Comparison of ENCODE assay signal across 8 cellular contexts in the genomic region with DNA sequence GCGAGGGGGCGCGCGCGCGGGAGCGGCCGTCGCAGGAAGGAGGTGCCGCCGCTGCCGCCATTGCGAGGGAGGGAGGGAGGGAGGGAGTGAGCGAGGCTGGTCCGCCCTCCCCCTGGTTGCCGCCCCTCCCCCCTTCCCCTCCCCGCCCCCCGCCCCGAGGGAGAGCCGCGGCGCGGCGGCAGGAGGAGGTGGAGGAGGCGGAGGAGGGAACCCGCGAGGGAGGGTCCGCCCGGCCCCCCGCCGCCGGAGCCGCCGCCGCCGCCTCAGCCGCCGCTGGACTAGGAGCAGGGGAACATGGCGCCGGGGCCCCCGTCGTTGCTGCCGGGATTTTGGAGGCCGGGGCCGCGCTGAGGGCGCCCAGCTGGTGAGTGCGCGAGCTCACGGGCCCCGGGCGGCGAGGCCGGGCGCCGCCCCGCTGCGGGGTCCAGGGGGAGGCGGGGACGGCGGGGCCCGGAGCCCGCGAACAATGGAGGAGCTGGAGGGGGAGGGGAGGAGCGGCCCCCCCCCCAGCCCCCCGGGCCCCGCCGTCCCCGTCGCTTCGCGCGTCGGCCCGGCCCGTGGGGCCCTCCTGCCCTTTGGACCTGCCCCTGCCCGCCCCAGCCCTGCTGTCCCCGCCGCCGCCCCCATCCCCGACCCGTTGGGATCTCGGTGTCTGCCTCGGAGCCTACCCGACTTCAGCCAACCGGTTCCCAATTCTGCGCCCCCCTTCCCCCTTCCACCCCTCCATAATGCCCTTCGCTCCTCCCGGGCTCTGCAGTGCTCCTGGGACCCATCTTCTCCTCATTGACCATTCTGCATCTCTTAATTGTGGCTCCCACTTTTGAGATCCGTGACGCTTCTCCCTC. TPM values are rescaled to one million over a fixed set of nuclear protein-coding genes. Genes with fewer than 3 reads are reported as not detected.
DNase-seq lines count a peak whose midpoint lies in the region; ATAC-seq and TF ChIP-seq lines count a peak whose summit lies in the region.

A gene (plus strand): TSS at position 152 of the 845 bp plus-strand sequence. CDS start 57,679 bp downstream, outside the sequence.

- H3K4me1 ChIP-seq in IMR-90 (ENCODE audit: control insufficient read depth, insufficient read depth, low read length) = peaks cover 16% of the 10 kb centered on the region
- H3K4me1 ChIP-seq in esophagus muscularis mucosa = peaks cover 41 to 71% (median 65%) of the 10 kb centered on the region in 4 donors
- peaks cover 21 to 30% of the 10 kb centered on the region in 2 donors for H3K4me1 ChIP-seq in naive thymus-derived CD4-positive, alpha-beta T cell (ENCODE audit: control insufficient read depth in 2 of 2, insufficient read depth in 2 of 2, low read length in 2 of 2)
- peaks cover 0 to 7% of the 10 kb centered on the region in 2 donors for H3K4me1 ChIP-seq in uterus

- peak within 1 kb of the TSS; percentile 51 to 80; a peak in 3 of 4 replicates for H4K8ac ChIP-seq in IMR-90 (ENCODE audit: low read depth in 2 of 2, low read length in 2 of 2)

- peaks cover 35 to 62% of the 10 kb centered on the region in 2 experiments for H3K79me1 ChIP-seq in IMR-90 (ENCODE audit: low read depth in 1 of 2, low read length in 2 of 2)

- H3K9me1 ChIP-seq in IMR-90 (ENCODE audit: insufficient read depth, low read length) = peaks cover 33% of the 10 kb centered on the region

- in situ Hi-C loops in IMR-90 (cut with MboI; ENCODE audit: low sequenced_read_pairs) = no loop called here

- TF ChIP-seq EP300 in esophagus muscularis mucosa (IDR thresholded peaks at IDR 0.05) = no peak

- H3K27ac Mint-ChIP-seq in naive thymus-derived CD4-positive, alpha-beta T cell = peak within 1 kb of the TSS; percentile 68 to 98 (median 92)

- 0 out of 2 replicates have a peak within 1 kb of the TSS, but pooled peaks have one; percentile 17 for H4K5ac ChIP-seq in IMR-90 (ENCODE audit: low read depth, low read length)

- peaks cover 58% of the 10 kb centered on the region for H4K20me1 ChIP-seq in IMR-90 (ENCODE audit: insufficient read depth, low read length)

- peaks cover 11 to 26% (median 15%) of the 10 kb centered on the region in 7 donors for H3K4me1 Mint-ChIP-seq in naive thymus-derived CD4-positive, alpha-beta T cell

- H3K4me3 ChIP-seq in IMR-90 (ENCODE audit: insufficient read depth, low read depth, low read length) (peak within 1 kb of the TSS; percentile 68), esophagus muscularis mucosa (peak within 1 kb of the TSS; percentile 92 to 95 (median 94)), uterus (peak within 1 kb of the TSS; percentile 60 to 69)
- H3K4me3 ChIP-seq in naive thymus-derived CD4-positive, alpha-beta T cell (ENCODE audit: low read length) = peak within 1 kb of the TSS; percentile 92

- no peaks in the 10 kb centered on the region for H3K27me3 ChIP-seq in IMR-90 (ENCODE audit: control insufficient read depth, insufficient read depth, low read length)
- H3K27me3 ChIP-seq in esophagus muscularis mucosa = no peaks in the 10 kb centered on the region
- no peaks in the 10 kb centered on the region for H3K27me3 ChIP-seq in naive thymus-derived CD4-positive, alpha-beta T cell (ENCODE audit: control insufficient read depth in 2 of 2, insufficient read depth in 2 of 2, low read length in 2 of 2)
- H3K27me3 ChIP-seq in uterus = no peaks in the 10 kb centered on the region

- peak within 1 kb of the TSS; percentile 95 for H2BK5ac ChIP-seq in IMR-90 (ENCODE audit: low read depth, low read length, poor library complexity, severe bottlenecking)

- H2AK9ac ChIP-seq in IMR-90 (replicated peaks; ENCODE audit: low read depth, low read length, poor library complexity) = peak within 1 kb of the TSS; percentile 95

- H2BK120ac ChIP-seq in IMR-90 (ENCODE audit: low read depth, low read length) = peak within 1 kb of the TSS; percentile 75

- intact Hi-C loops in IMR-90 (cut with micrococcal nuclease) = loop anchor here (1.0 kb wide), 1 partner anchor 130 kb away; no protein-coding TSS in a partner anchor
- intact Hi-C loops in esophagus muscularis mucosa (cut with DNase I) = loop anchor here (5.0 kb wide), 1 partner anchor 61 kb away; no protein-coding TSS in a partner anchor
- intact Hi-C loops in naive thymus-derived CD4-positive, alpha-beta T cell (cut with micrococcal nuclease) = loop anchor here (1.0 to 10.0 kb wide), 17 partner anchors 10 to 739 kb away; a partner anchor contains a TSS
- intact Hi-C loops in uterus (cut with DNase I; ENCODE audit: low total_unique reads) = loop anchor here (5.0 kb wide), 1 partner anchor 131 kb away; no protein-coding TSS in a partner anchor

- dilution Hi-C loops in IMR-90 (cut with HindIII; ENCODE audit: low sequenced_read_pairs, unreplicated experiment) = no loop called here

- H3K18ac ChIP-seq in IMR-90 (ENCODE audit: low read depth, low read length) = peak within 1 kb of the TSS; percentile 37

- ATAC-seq in IMR-90 (ENCODE audit: low read depth) = peak; percentile 41
- peak; percentile 63 for ATAC-seq in naive thymus-derived CD4-positive, alpha-beta T cell

- TF ChIP-seq CTCF in IMR-90 (conservative IDR thresholded peaks at IDR 0.05; ENCODE audit: low read depth, low read length) (no peak), esophagus muscularis mucosa (IDR thresholded peaks at IDR 0.05) (no peak), uterus (IDR thresholded peaks at IDR 0.05) (no peak)

- TF ChIP-seq POLR2A in IMR-90 (IDR thresholded peaks at IDR 0.05; ENCODE audit: low read depth, low read length) (no peak), esophagus muscularis mucosa (IDR thresholded peaks at IDR 0.05; ENCODE audit: low read depth) (no peak), uterus (IDR thresholded peaks at IDR 0.05) (peak in 1 of 2 donors; percentile 37)

- 0% methylated on average over 7 of the region's 91 CpGs; no CpG with 5 or more reads in 1 of the 2 experiments for WGBS in IMR-90 (ENCODE audit: extremely low coverage in 2 of 2, insufficient read length in 1 of 2), 2 experiments
- WGBS in esophagus muscularis mucosa = 0% methylated on average over 8 of the region's 91 CpGs

- peak within 1 kb of the TSS; percentile 64; the same call in 1 of the 3 replicates for H2BK15ac ChIP-seq in IMR-90 (ENCODE audit: low read depth, low read length)

- H3K9me3 ChIP-seq in IMR-90 (ENCODE audit: control insufficient read depth, insufficient read depth, low read length) = no peaks in the 10 kb centered on the region
- no peaks in the 10 kb centered on the region for H3K9me3 ChIP-seq in esophagus muscularis mucosa
- H3K9me3 ChIP-seq in naive thymus-derived CD4-positive, alpha-beta T cell (ENCODE audit: control insufficient read depth in 2 of 3, low read length in 3 of 3) = no peaks in the 10 kb centered on the region
- H3K9me3 ChIP-seq in uterus = no peaks in the 10 kb centered on the region

- H3K14ac ChIP-seq in IMR-90 (replicated peaks; ENCODE audit: low read depth, low read length) = peak within 1 kb of the TSS; percentile 76

- peak within 1 kb of the TSS; percentile 54; the same call in 1 of the 2 replicates for H3K56ac ChIP-seq in IMR-90 (ENCODE audit: extremely low read depth, insufficient read depth, low read length)

- H3K9me3 Mint-ChIP-seq in naive thymus-derived CD4-positive, alpha-beta T cell = no peaks in the 10 kb centered on the region

- peak within 1 kb of the TSS; percentile 56 for H2AK5ac ChIP-seq in IMR-90 (ENCODE audit: low read depth, low read length)

- H3K36me3 Mint-ChIP-seq in naive thymus-derived CD4-positive, alpha-beta T cell = peaks cover 0 to 6% (median 0%) of the 10 kb centered on the region in 5 donors

- BruUV-seq in IMR-90 (replicated peaks; lab: Mats Ljungman, UMichigan) = no TSS peak

- peak within 1 kb of the TSS; percentile 97 for H3K4me2 ChIP-seq in IMR-90 (ENCODE audit: low read depth, low read length)

- POLR2A ChIA-PET in IMR-90 (lab: Charles Lee; ENCODE audit: unreplicated experiment) = interaction anchor here (0.5 kb wide), 1 partner anchor 12 kb away, joined by 4 read pairs; no protein-coding TSS in a partner anchor
- POLR2A ChIA-PET in naive thymus-derived CD4-positive, alpha-beta T cell (lab: Charles Lee) = interaction anchor here (0.7 to 2.9 kb wide), 8 partner anchors 11 to 1776 kb away, joined by 3 to 14 read pairs (median 3); a partner anchor contains a TSS

- peak within 1 kb of the TSS in 9 of 10 donors; percentile 70 to 97 (median 92) for H3K4me3 Mint-ChIP-seq in naive thymus-derived CD4-positive, alpha-beta T cell

- H3K27me3 Mint-ChIP-seq in naive thymus-derived CD4-positive, alpha-beta T cell = no peaks in the 10 kb centered on the region

- H3K27ac ChIP-seq in IMR-90 (ENCODE audit: insufficient read depth, low read length) (peak within 1 kb of the TSS; percentile 92), esophagus muscularis mucosa (replicated peaks in 1 of 4) (peak within 1 kb of the TSS; percentile 99 to 100 (median 100)), uterus (peak within 1 kb of the TSS; percentile 97)
- peak within 1 kb of the TSS; percentile 94 for H3K27ac ChIP-seq in naive thymus-derived CD4-positive, alpha-beta T cell (ENCODE audit: low read depth, low read length)

- no peak within 1 kb of the TSS for H2BK20ac ChIP-seq in IMR-90 (ENCODE audit: low read depth, low read length)

- TF ChIP-seq RAD21 in IMR-90 (IDR thresholded peaks at IDR 0.05; ENCODE audit: low read length) = no peak

- H3K9ac ChIP-seq in IMR-90 (ENCODE audit: low read depth, low read length) = peak within 1 kb of the TSS; percentile 94

- H3K4ac ChIP-seq in IMR-90 (ENCODE audit: low read depth, low read length) = peak within 1 kb of the TSS; percentile 96

- H2AFZ ChIP-seq in IMR-90 (replicated peaks; ENCODE audit: low read length, poor library complexity) = peak within 1 kb of the TSS; percentile 96

- peak within 1 kb of the TSS; percentile 78 for H3K23ac ChIP-seq in IMR-90 (ENCODE audit: low read depth, low read length)

- H3K36me3 ChIP-seq in IMR-90 (ENCODE audit: control insufficient read depth, insufficient read depth, low read length) (no peaks in the 10 kb centered on the region), esophagus muscularis mucosa (no peaks in the 10 kb centered on the region), uterus (no peaks in the 10 kb centered on the region)
- peaks cover 0 to 5% (median 0%) of the 10 kb centered on the region in 3 experiments for H3K36me3 ChIP-seq in naive thymus-derived CD4-positive, alpha-beta T cell (ENCODE audit: control insufficient read depth in 2 of 3, insufficient read depth in 3 of 3, low read length in 3 of 3)

- peak within 1 kb of the TSS; percentile 73 for H4K91ac ChIP-seq in IMR-90 (ENCODE audit: insufficient read depth, low read depth, low read length)

- peak; percentile 76 for DNase-seq in 8988T
- peak; percentile 85 for DNase-seq in GM19238 (ENCODE audit: insufficient read length, low spot score)
- DNase-seq in IMR-90 = no peak
- peak; percentile 56 for DNase-seq in activated CD8-positive, alpha-beta memory T cell treated with anti-CD3 and anti-CD28 coated beads, Interleukin-2, amount 50 U/mL, for 1 hour (ENCODE audit: extremely low read depth)
- DNase-seq in esophagus muscularis mucosa (ENCODE audit: extremely low spot score) = no peak
- DNase-seq in naive thymus-derived CD4-positive, alpha-beta T cell = peak in 2 of 9 donors; percentile 16 to 80
- DNase-seq in uterus = peak; percentile 30 to 43
- no peak for DNase-seq in NCI-H82 (lab: John Stamatoyannopoulos, UW)

- CTCF ChIA-PET in IMR-90 (lab: Yijun Ruan, JAX) = no interaction called here
- CTCF ChIA-PET in naive thymus-derived CD4-positive, alpha-beta T cell (lab: Charles Lee) = interaction anchor here (0.6 to 0.9 kb wide), 2 partner anchors 63 to 175 kb away, joined by 3 read pairs; no protein-coding TSS in a partner anchor

RNA-seq across cellular contexts. Expression of the gene that starts here (rescaled TPM):
- total RNA-seq in IMR-90 (2012; rRNA removed) = 28.9 and 29.0 TPM in 2 replicates
- polyA plus RNA-seq in IMR-90 (2012; rRNA removed) = 16.4 and 18.7 TPM in 2 replicates
- polyA plus RNA-seq in IMR-90 (2012; cell fraction: cytosol; rRNA removed) = 10.3 and 12.5 TPM in 2 replicates
- polyA plus RNA-seq in IMR-90 (2012; cell fraction: nucleus; rRNA removed; ENCODE audit: low replicate concordance) = 17.8 and 19.1 TPM in 2 replicates
- total RNA-seq in esophagus muscularis mucosa = 10 to 100 TPM; 49.7 to 94.5 (median 77.7) TPM
- 10 to 100 TPM; 22.2 to 29.4 (median 24.5) TPM for total RNA-seq in naive thymus-derived CD4-positive, alpha-beta T cell
- 1 to 10 TPM; 2.3 to 4.8 TPM for polyA plus RNA-seq in naive thymus-derived CD4-positive, alpha-beta T cell
- 10 to 100 TPM in 2 of 4 donors, 1 to 10 TPM in 2; 8.7 to 69.4 (median 30.9) TPM for total RNA-seq in uterus

Comparison
In these comparisons a context has a peak if more than half of its experiments do, and no peak if none do; other contexts are left out.
1. DNase-seq: peak in 8988T (single experiment), GM19238 (single experiment), activated CD8-positive, alpha-beta memory T cell treated with anti-CD3 and anti-CD28 coated beads, Interleukin-2, amount 50 U/mL, for 1 hour (single experiment) and uterus (2 of 2); none in IMR-90 (single experiment), esophagus muscularis mucosa (single experiment) and NCI-H82 (single experiment).
2. Peak in every context shown above with its lines, with median percentiles within 50 percentile points of each other: H3K27ac ChIP-seq and H3K4me3 ChIP-seq.